17 cellular contexts compared by ENCODE assay signal in the genomic region with DNA sequence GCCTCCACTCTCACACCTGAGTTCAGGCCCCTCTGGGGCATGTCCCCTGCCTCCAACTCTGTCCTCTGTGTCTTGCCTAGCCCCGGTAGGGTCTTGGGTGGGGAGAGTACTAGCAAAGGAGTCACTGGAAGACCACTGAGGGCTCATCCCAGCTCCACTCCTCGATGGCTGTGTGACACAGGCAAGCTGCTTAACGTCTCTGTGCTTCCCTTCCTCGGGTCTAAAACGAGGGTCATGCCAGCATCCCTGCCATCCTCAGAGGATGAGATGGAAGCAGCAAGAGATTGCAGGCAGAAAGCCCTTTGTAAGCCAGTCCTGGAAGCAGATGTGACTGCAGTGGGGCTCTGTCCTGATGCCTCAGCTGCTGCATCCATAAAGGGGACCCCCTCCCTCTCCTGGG. TPM values are rescaled to one million over a fixed set of nuclear protein-coding genes. Genes with fewer than 3 reads are reported as not detected.
DNase-seq lines count a peak whose midpoint lies in the region; ATAC-seq and TF ChIP-seq lines count a peak whose summit lies in the region.
"Had no signal": no experiment of that assay in that cellular context is flagged by ENCODE, and none has a peak within 500 bp of the region (broad histone marks: within the 10 kb centered on the region; RNA-seq: fewer than 3 reads in every experiment).

No MANE protein-coding gene starts in this region.

- H3K27me3 Mint-ChIP-seq in activated naive CD4-positive, alpha-beta T cell treated with anti-CD3 and anti-CD28 coated beads, Interleukin-2, amount 10 ng/mL, durations not matched to agents 7 days and 5 days: no peaks in the 10 kb centered on the region
- no peaks in the 10 kb centered on the region for H3K27me3 Mint-ChIP-seq in activated CD4-positive, alpha-beta memory T cell treated with anti-CD3 and anti-CD28 coated beads for 36 hours
- peaks cover 2 to 4% (median 2%) of the 10 kb centered on the region in 3 donors for H3K27me3 Mint-ChIP-seq in immature natural killer cell (ENCODE audit: low read depth in 3 of 3)
- peaks cover 36% of the 10 kb centered on the region for H3K27me3 Mint-ChIP-seq in HFFc6 (ENCODE audit: insufficient read depth)

- peaks cover 10% of the 10 kb centered on the region for H3K36me3 Mint-ChIP-seq in activated naive CD4-positive, alpha-beta T cell treated with anti-CD3 and anti-CD28 coated beads, Interleukin-2, amount 10 ng/mL, durations not matched to agents 7 days and 5 days
- no peaks in the 10 kb centered on the region for H3K36me3 Mint-ChIP-seq in activated CD4-positive, alpha-beta memory T cell treated with anti-CD3 and anti-CD28 coated beads for 36 hours
- no peaks in the 10 kb centered on the region for H3K36me3 Mint-ChIP-seq in immature natural killer cell
- no peaks in the 10 kb centered on the region for H3K36me3 Mint-ChIP-seq in HFFc6 (ENCODE audit: low read depth)

- WGBS in thymus: 94% methylated on average over 5 of the region's 5 CpGs

- TF ChIP-seq CTCF in HFFc6 (IDR thresholded peaks at IDR 0.05) (no peak), Peyer's patch (IDR thresholded peaks at IDR 0.05) (no peak)

- no peaks in the 10 kb centered on the region for H3K27me3 ChIP-seq in thymus (ENCODE audit: control insufficient read depth, insufficient read depth)
- H3K27me3 ChIP-seq in Peyer's patch: no peaks in the 10 kb centered on the region
- H3K27me3 ChIP-seq: adrenal gland, uterus had no signal

- no peak for ATAC-seq in GM18861 (IDR thresholded peaks at IDR 0.05; ENCODE audit: unreplicated experiment)

- no peaks in the 10 kb centered on the region for H3K9me3 ChIP-seq in thymus (ENCODE audit: control insufficient read depth)
- no peaks in the 10 kb centered on the region for H3K9me3 ChIP-seq in Peyer's patch
- H3K9me3 ChIP-seq: adrenal gland, uterus had no signal

- H3K36me3 ChIP-seq in thymus (ENCODE audit: control insufficient read depth, insufficient read depth): peaks cover 3% of the 10 kb centered on the region
- no peaks in the 10 kb centered on the region for H3K36me3 ChIP-seq in Peyer's patch
- H3K36me3 ChIP-seq: adrenal gland, uterus had no signal

- H3K9me3 Mint-ChIP-seq in activated naive CD4-positive, alpha-beta T cell treated with anti-CD3 and anti-CD28 coated beads, Interleukin-2, amount 10 ng/mL, durations not matched to agents 7 days and 5 days: no peaks in the 10 kb centered on the region
- no peaks in the 10 kb centered on the region for H3K9me3 Mint-ChIP-seq in activated CD4-positive, alpha-beta memory T cell treated with anti-CD3 and anti-CD28 coated beads for 36 hours
- no peaks in the 10 kb centered on the region for H3K9me3 Mint-ChIP-seq in immature natural killer cell
- H3K9me3 Mint-ChIP-seq in HFFc6: no peaks in the 10 kb centered on the region

- POLR2A ChIA-PET in activated CD4-positive, alpha-beta memory T cell treated with anti-CD3 and anti-CD28 coated beads for 36 hours (lab: Charles Lee): interaction anchor here (0.7 to 3.9 kb wide), 3 partner anchors 8 to 37 kb away, joined by 3 to 36 read pairs (median 5); no protein-coding TSS in a partner anchor

- no peak overlapping the region for H3K4me3 ChIP-seq in thymus (ENCODE audit: low read length)
- H3K4me3 ChIP-seq in Peyer's patch: no peak overlapping the region
- H3K4me3 ChIP-seq: adrenal gland, uterus had no signal

- H3K4me1 ChIP-seq in thymus (ENCODE audit: control insufficient read depth, insufficient read depth, low read length): peaks cover 31% of the 10 kb centered on the region
- H3K4me1 ChIP-seq in Peyer's patch: peaks cover 0 to 42% (median 27%) of the 10 kb centered on the region in 4 donors
- H3K4me1 ChIP-seq: uterus had no signal

- H3K27ac ChIP-seq in thymus (ENCODE audit: low read depth): peak overlapping the region; percentile 96
- H3K27ac ChIP-seq in Peyer's patch: peak overlapping the region in 2 of 4 donors; percentile 81
- H3K27ac ChIP-seq: uterus had no signal

- CTCF ChIA-PET in activated naive CD4-positive, alpha-beta T cell treated with anti-CD3 and anti-CD28 coated beads, Interleukin-2, amount 10 ng/mL, durations not matched to agents 7 days and 5 days (lab: Charles Lee): interaction anchor here (0.7 to 1.8 kb wide), 5 partner anchors 12 to 37 kb away, joined by 3 to 4 read pairs (median 4); no protein-coding TSS in a partner anchor
- CTCF ChIA-PET in activated CD4-positive, alpha-beta memory T cell treated with anti-CD3 and anti-CD28 coated beads for 36 hours (lab: Charles Lee): interaction anchor here (1.2 to 3.3 kb wide), 2 partner anchors 8 to 34 kb away, joined by 3 to 30 read pairs; no protein-coding TSS in a partner anchor

- no peak for TF ChIP-seq POLR2A in Peyer's patch (IDR thresholded peaks at IDR 0.05)

- no peak for DNase-seq in activated naive CD4-positive, alpha-beta T cell treated with anti-CD3 and anti-CD28 coated beads, Interleukin-2, amount 10 ng/mL, durations not matched to agents 7 days and 5 days
- DNase-seq in activated naive CD4-positive, alpha-beta T cell treated with anti-CD3 and anti-CD28 coated beads, Interleukin-2, amount 50 U/mL, for 16 hours: no peak
- no peak for DNase-seq in activated CD4-positive, alpha-beta memory T cell treated with anti-CD3 and anti-CD28 coated beads for 36 hours
- DNase-seq in immature natural killer cell (no peak), HFFc6 (no peak), Peyer's patch (no peak)
- DNase-seq: activated CD8-positive, alpha-beta memory T cell treated with anti-CD3 and anti-CD28 coated beads, Interleukin-2, amount 50 U/mL, for 4 hours; adrenal gland; NCI-H1436 treated with DMSO at 0.1 percent for 48 hours; NCI-H226; stimulated activated CD4-positive, alpha-beta T cell treated with anti-CD3 and anti-CD28 coated beads, Interleukin-15, amount 100 ng/mL, for 24 hours; SW 1271; uterus had no signal

- peak overlapping the region; percentile 93 for H3K27ac Mint-ChIP-seq in activated naive CD4-positive, alpha-beta T cell treated with anti-CD3 and anti-CD28 coated beads, Interleukin-2, amount 10 ng/mL, durations not matched to agents 7 days and 5 days
- H3K27ac Mint-ChIP-seq in activated CD4-positive, alpha-beta memory T cell treated with anti-CD3 and anti-CD28 coated beads for 36 hours: peak overlapping the region; percentile 98
- H3K27ac Mint-ChIP-seq in immature natural killer cell: peak overlapping the region; percentile 71 to 93 (median 86)
- H3K27ac Mint-ChIP-seq in HFFc6: no peak overlapping the region

- no peak overlapping the region for H3K4me3 Mint-ChIP-seq in activated naive CD4-positive, alpha-beta T cell treated with anti-CD3 and anti-CD28 coated beads, Interleukin-2, amount 10 ng/mL, durations not matched to agents 7 days and 5 days
- H3K4me3 Mint-ChIP-seq in activated CD4-positive, alpha-beta memory T cell treated with anti-CD3 and anti-CD28 coated beads for 36 hours: no peak overlapping the region
- H3K4me3 Mint-ChIP-seq in immature natural killer cell (peak overlapping the region in 2 of 5 donors; percentile 21 to 45), HFFc6 (no peak overlapping the region)

- intact Hi-C loops in activated CD4-positive, alpha-beta memory T cell treated with anti-CD3 and anti-CD28 coated beads for 36 hours (cut with micrococcal nuclease): loop anchor here (5.0 kb wide), 1 partner anchor 37 kb away; no protein-coding TSS in a partner anchor

- peaks cover 92% of the 10 kb centered on the region for H3K4me1 Mint-ChIP-seq in activated naive CD4-positive, alpha-beta T cell treated with anti-CD3 and anti-CD28 coated beads, Interleukin-2, amount 10 ng/mL, durations not matched to agents 7 days and 5 days
- peaks cover 92% of the 10 kb centered on the region for H3K4me1 Mint-ChIP-seq in activated CD4-positive, alpha-beta memory T cell treated with anti-CD3 and anti-CD28 coated beads for 36 hours (ENCODE audit: low read depth)
- H3K4me1 Mint-ChIP-seq in immature natural killer cell (peaks cover 83 to 84% of the 10 kb centered on the region in 2 donors), HFFc6 (ENCODE audit: low read depth) (no peaks in the 10 kb centered on the region)

RNA-seq across cellular contexts. Expression of gene C10orf105, which starts 15.2 kb away (rescaled TPM):
- under 1 TPM; 0.63 to 0.76 TPM for total RNA-seq in activated CD4-positive, alpha-beta memory T cell treated with anti-CD3 and anti-CD28 coated beads for 36 hours
- polyA plus RNA-seq in immature natural killer cell (under 1 TPM in 2 of 3 donors, not detected in 1; 0.09 to 0.11 TPM), thymus (0.68 TPM)
- total RNA-seq in HFFc6 (2021; fragmentation: NEBNext Ultra II Directional; extraction: Animal tissue kit (Norgen Biotek cat#: 25700)): not detected
- total RNA-seq in Peyer's patch: under 1 TPM in 1 of 4 donors, not detected in 3; 0.27 TPM
- total RNA-seq: cardiac septum had no signal
- polyA plus RNA-seq: AG04450 had no signal

RNA-seq across cellular contexts. Expression of gene VSIR, which starts 38.5 kb away (rescaled TPM):
- 100 to 1,000 TPM; 112 TPM for total RNA-seq in activated CD4-positive, alpha-beta memory T cell treated with anti-CD3 and anti-CD28 coated beads for 36 hours
- polyA plus RNA-seq in immature natural killer cell (100 to 1,000 TPM; 183 to 376 (median 274) TPM), thymus (51.8 TPM)
- total RNA-seq in HFFc6 (2021; fragmentation: NEBNext Ultra II Directional; extraction: Animal tissue kit (Norgen Biotek cat#: 25700)): 10 to 100 TPM; 24.3 to 36.2 (median 29.0) TPM
- 100 to 1,000 TPM in 3 of 4 donors, 10 to 100 TPM in 1; 38.0 to 169 (median 127) TPM for total RNA-seq in Peyer's patch
